35 cellular contexts compared by ENCODE assay signal in the genomic region with DNA sequence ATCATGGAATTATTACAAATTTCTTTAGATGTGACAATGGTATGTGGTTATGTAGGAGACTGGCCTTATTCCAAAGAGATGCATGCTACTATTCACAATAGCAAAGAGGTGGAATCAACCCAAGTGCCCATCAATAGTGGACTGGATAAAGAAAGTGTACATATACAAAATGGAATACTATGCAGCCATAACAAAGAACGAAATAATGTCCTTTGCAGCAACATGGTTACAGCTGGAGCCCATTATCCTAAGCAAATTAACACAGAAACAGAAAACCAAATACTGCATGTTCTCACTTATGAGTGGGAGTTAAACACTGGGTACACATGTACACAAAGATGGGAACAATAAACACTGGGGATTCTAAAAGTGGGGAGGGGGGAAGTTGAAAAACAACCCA.
"Had no signal": no experiment of that assay in that cellular context is flagged by ENCODE, and none has a peak within 500 bp of the region (broad histone marks: within the 10 kb centered on the region; RNA-seq: fewer than 3 reads in every experiment).

No MANE protein-coding gene starts in this region.

- H3K36me3 Mint-ChIP-seq: activated CD4-positive, alpha-beta memory T cell treated with anti-CD3 and anti-CD28 coated beads for 36 hours; activated naive CD4-positive, alpha-beta T cell treated with anti-CD3 and anti-CD28 coated beads, Interleukin-2, amount 50 U/mL, for 72 hours had no signal

- H3K27me3 Mint-ChIP-seq: activated B cell treated with CpG ODN at 0.5 μM for 24 hours; activated CD4-positive, alpha-beta memory T cell treated with anti-CD3 and anti-CD28 coated beads for 36 hours; activated CD4-positive, alpha-beta T cell treated with anti-CD3 and anti-CD28 coated beads, Interleukin-2, amount 10 ng/mL, durations not matched to agents 24 days and 14 days; activated CD8-positive, alpha-beta T cell treated with anti-CD3 and anti-CD28 coated beads for 36 hours; activated naive CD8-positive, alpha-beta T cell treated with anti-CD3 and anti-CD28 coated beads for 36 hours; activated T-helper 17 cell treated with anti-CD3 and anti-CD28 coated beads, Interleukin-2, amount 50 U/mL, for 72 hours had no signal

- H3K36me3 ChIP-seq: adrenal gland, brain microvascular endothelial cell, breast epithelium had no signal

- DNase-seq: activated B cell treated with CpG ODN at 0.5 μM for 24 hours; activated CD4-positive, alpha-beta memory T cell treated with anti-CD3 and anti-CD28 coated beads for 36 hours; activated CD4-positive, alpha-beta T cell treated with anti-CD3 and anti-CD28 coated beads for 4 hours; activated CD4-positive, alpha-beta T cell treated with anti-CD3 and anti-CD28 coated beads, Interleukin-2, amount 10 ng/mL, durations not matched to agents 24 days and 14 days; activated CD4-positive, alpha-beta T cell treated with anti-CD3 and anti-CD28 coated beads, Interleukin-2, amount 50 U/mL, for 1 hour; activated CD4-positive, alpha-beta T cell treated with anti-CD3 and anti-CD28 coated beads, Interleukin-2, amount 50 U/mL, for 4 hours; activated CD4-positive, CD25-positive, alpha-beta regulatory T cell treated with anti-CD3 and anti-CD28 coated beads, Interleukin-2, amount 50 U/mL, for 72 hours; activated CD8-positive, alpha-beta memory T cell treated with anti-CD3 and anti-CD28 coated beads, Interleukin-2, amount 50 U/mL, for 4 hours; activated CD8-positive, alpha-beta T cell treated with anti-CD3 and anti-CD28 coated beads for 36 hours; activated effector memory CD4-positive, alpha-beta T cell treated with anti-CD3 and anti-CD28 coated beads, Interleukin-2, amount 50 U/mL, for 16 hours; activated gamma-delta T cell treated with Interleukin-2 at 50 U/mL for 16 hours; activated naive CD4-positive, alpha-beta T cell; activated naive CD4-positive, alpha-beta T cell treated with anti-CD3 and anti-CD28 coated beads for 36 hours; activated naive CD4-positive, alpha-beta T cell treated with anti-CD3 and anti-CD28 coated beads, Interleukin-2, amount 50 U/mL, for 16 hours; activated naive CD8-positive, alpha-beta T cell treated with anti-CD3 and anti-CD28 coated beads for 36 hours; activated T-cell treated with anti-CD3 and anti-CD28 coated beads for 4 hours; activated T-cell treated with anti-CD3 and anti-CD28 coated beads, Interleukin-2, amount 50 U/mL, for 1 hour; activated T-cell treated with anti-CD3 and anti-CD28 coated beads, Interleukin-2, amount 50 U/mL, for 4 hours; activated T-cell treated with anti-CD3 and anti-CD28 coated beads, Interleukin-2, amount 50 U/mL, for 72 hours; adrenal gland; amniotic stem cell; aorta; body of pancreas; brain microvascular endothelial cell; central memory CD4-positive, alpha-beta T cell; T-helper 1 cell; T-helper 2 cell; T-helper 9 cell had no signal

- ATAC-seq: activated CD8-positive, alpha-beta T cell treated with anti-CD3 and anti-CD28 coated beads for 36 hours; activated naive CD4-positive, alpha-beta T cell treated with anti-CD3 and anti-CD28 coated beads, Interleukin-2, amount 50 U/mL, for 72 hours; activated T-cell treated with anti-CD3 and anti-CD28 coated beads, Interleukin-2, amount 50 U/mL, for 4 hours; activated T-cell treated with anti-CD3 and anti-CD28 coated beads, Interleukin-2, amount 50 U/mL, for 72 hours; activated T-helper 17 cell treated with anti-CD3 and anti-CD28 coated beads, Interleukin-2, amount 50 U/mL, for 72 hours; body of pancreas had no signal

- H3K9me3 Mint-ChIP-seq: activated B cell treated with CpG ODN at 0.5 μM for 24 hours; activated CD4-positive, alpha-beta memory T cell treated with anti-CD3 and anti-CD28 coated beads for 36 hours; activated CD4-positive, alpha-beta T cell treated with anti-CD3 and anti-CD28 coated beads, Interleukin-2, amount 10 ng/mL, durations not matched to agents 24 days and 14 days; activated CD8-positive, alpha-beta T cell treated with anti-CD3 and anti-CD28 coated beads for 36 hours; activated naive CD4-positive, alpha-beta T cell treated with anti-CD3 and anti-CD28 coated beads for 36 hours; activated naive CD4-positive, alpha-beta T cell treated with anti-CD3 and anti-CD28 coated beads, Interleukin-2, amount 50 U/mL, for 72 hours; activated naive CD8-positive, alpha-beta T cell treated with anti-CD3 and anti-CD28 coated beads for 36 hours; activated T-cell treated with anti-CD3 and anti-CD28 coated beads, Interleukin-2, amount 50 U/mL, for 4 hours; activated T-cell treated with anti-CD3 and anti-CD28 coated beads, Interleukin-2, amount 50 U/mL, for 72 hours; activated T-helper 1 cell treated with anti-CD3 and anti-CD28 coated beads, Interleukin-12 subunit alpha, Interleukin-12 subunit beta, Interleukin-2, Interleukin-4 antibody, amounts not matched to agents 30 ng/mL and 10 ng/mL and 1 ng/mL, durations not matched to agents 14 hours and 24 hours and 36 hours; activated T-helper 17 cell treated with anti-CD3 and anti-CD28 coated beads, Interleukin-2, amount 50 U/mL, for 72 hours; T-helper 1 cell treated with Interleukin-12 subunit alpha and Interleukin-12 subunit beta and Interleukin-4 antibody, amounts not matched to agents 30 μg/mL and 1 μg/mL, for 36 hours; T-helper 2 cell treated with Interferon-gamma antibody and Interleukin-4, amounts not matched to agents 5 μg/mL and 100 μg/mL, for 36 hours had no signal

- H3K27ac Mint-ChIP-seq: activated B cell treated with CpG ODN at 0.5 μM for 24 hours; activated CD4-positive, alpha-beta memory T cell treated with anti-CD3 and anti-CD28 coated beads for 36 hours; activated CD4-positive, alpha-beta T cell treated with anti-CD3 and anti-CD28 coated beads, Interleukin-2, amount 10 ng/mL, durations not matched to agents 24 days and 14 days; activated CD8-positive, alpha-beta T cell treated with anti-CD3 and anti-CD28 coated beads for 36 hours; activated naive CD4-positive, alpha-beta T cell treated with anti-CD3 and anti-CD28 coated beads for 36 hours; activated naive CD4-positive, alpha-beta T cell treated with anti-CD3 and anti-CD28 coated beads, Interleukin-2, amount 50 U/mL, for 72 hours; activated naive CD8-positive, alpha-beta T cell treated with anti-CD3 and anti-CD28 coated beads for 36 hours; activated T-cell treated with anti-CD3 and anti-CD28 coated beads, Interleukin-2, amount 50 U/mL, for 72 hours; activated T-helper 1 cell treated with anti-CD3 and anti-CD28 coated beads, Interleukin-12 subunit alpha, Interleukin-12 subunit beta, Interleukin-2, Interleukin-4 antibody, amounts not matched to agents 30 ng/mL and 10 ng/mL and 1 ng/mL, durations not matched to agents 14 hours and 24 hours and 36 hours; T-helper 1 cell treated with Interleukin-12 subunit alpha and Interleukin-12 subunit beta and Interleukin-4 antibody, amounts not matched to agents 30 μg/mL and 1 μg/mL, for 36 hours; T-helper 2 cell treated with Interferon-gamma antibody and Interleukin-4, amounts not matched to agents 5 μg/mL and 100 μg/mL, for 36 hours had no signal

- H3K4me1 Mint-ChIP-seq: activated T-helper 17 cell treated with anti-CD3 and anti-CD28 coated beads, Interleukin-2, amount 50 U/mL, for 72 hours had no signal

- H3K4me3 ChIP-seq: adrenal gland, body of pancreas, breast epithelium had no signal

- H3K27me3 ChIP-seq: adrenal gland, body of pancreas, brain microvascular endothelial cell, breast epithelium had no signal

- H3K4me3 Mint-ChIP-seq: activated B cell treated with CpG ODN at 0.5 μM for 24 hours; activated CD4-positive, alpha-beta memory T cell treated with anti-CD3 and anti-CD28 coated beads for 36 hours; activated CD4-positive, alpha-beta T cell treated with anti-CD3 and anti-CD28 coated beads, Interleukin-2, amount 10 ng/mL, durations not matched to agents 24 days and 14 days; activated CD8-positive, alpha-beta T cell treated with anti-CD3 and anti-CD28 coated beads for 36 hours; activated naive CD4-positive, alpha-beta T cell treated with anti-CD3 and anti-CD28 coated beads for 36 hours; activated naive CD8-positive, alpha-beta T cell treated with anti-CD3 and anti-CD28 coated beads for 36 hours; activated T-cell treated with anti-CD3 and anti-CD28 coated beads, Interleukin-2, amount 50 U/mL, for 4 hours; activated T-cell treated with anti-CD3 and anti-CD28 coated beads, Interleukin-2, amount 50 U/mL, for 72 hours; activated T-helper 1 cell treated with anti-CD3 and anti-CD28 coated beads, Interleukin-12 subunit alpha, Interleukin-12 subunit beta, Interleukin-2, Interleukin-4 antibody, amounts not matched to agents 30 ng/mL and 10 ng/mL and 1 ng/mL, durations not matched to agents 14 hours and 24 hours and 36 hours; activated T-helper 17 cell treated with anti-CD3 and anti-CD28 coated beads, Interleukin-2, amount 50 U/mL, for 72 hours; T-helper 1 cell treated with Interleukin-12 subunit alpha and Interleukin-12 subunit beta and Interleukin-4 antibody, amounts not matched to agents 30 μg/mL and 1 μg/mL, for 36 hours; T-helper 2 cell treated with Interferon-gamma antibody and Interleukin-4, amounts not matched to agents 5 μg/mL and 100 μg/mL, for 36 hours had no signal

- H3K4me1 ChIP-seq: breast epithelium had no signal

- H3K9me3 ChIP-seq: adrenal gland, body of pancreas, breast epithelium had no signal

- H3K27ac ChIP-seq: adrenal gland, body of pancreas, brain microvascular endothelial cell, breast epithelium, VCaP had no signal
